In genomic region chr14:73027546-73027945, GRCh38 we compare ENCODE assay signal across 1 cellular context.
TF ChIP-seq lines count a peak whose summit lies in the region.

No MANE protein-coding gene starts in this region.

TF ChIP-seq in K562, 482 proteins besides CTCF, POLR2A, EP300 and RAD21 (continued from another document):
- TF ChIP-seq CUX1 (CRISPR knock-in tag; IDR thresholded peaks at IDR 0.05) (0 out of 2 replicates have a peak, but pooled peaks have one; percentile 40), ZC3H11A (IDR thresholded peaks at IDR 0.05; ENCODE audit: low read depth, low read length) (no peak), SREBF1 (IDR thresholded peaks at IDR 0.05; ENCODE audit: borderline replicate concordance, low read depth, low read length) (no peak), ZNF354B (CRISPR knock-in tag; IDR thresholded peaks at IDR 0.05) (no peak), BACH1 (tag; IDR thresholded peaks at IDR 0.05) (0 out of 2 replicates have a peak, but pooled peaks have one; percentile 19), CEBPB (tag; IDR thresholded peaks at IDR 0.05) (no peak), CBFA2T3 (IDR thresholded peaks at IDR 0.05) (no peak), ZNF561 (CRISPR knock-in tag; conservative IDR thresholded peaks at IDR 0.05) (no peak), TRIM24 (IDR thresholded peaks at IDR 0.05) (no peak), ZC3H4 (CRISPR knock-in tag; IDR thresholded peaks at IDR 0.05; ENCODE audit: borderline replicate concordance) (no peak), CEBPG (CRISPR knock-in tag; IDR thresholded peaks at IDR 0.05) (no peak), CEBPG (tag; conservative IDR thresholded peaks at IDR 0.05 in 1 of 2, IDR thresholded peaks at IDR 0.05 in 1 of 2) (no peak; a peak in 1 of 4 replicates), ZNF280A (IDR thresholded peaks at IDR 0.05; ENCODE audit: low read depth, partially characterized antibody) (no peak), ZNF197 (CRISPR knock-in tag; IDR thresholded peaks at IDR 0.05; ENCODE audit: low read depth) (peak; percentile 24; the same call in 1 of the 2 replicates), NONO (IDR thresholded peaks at IDR 0.05; ENCODE audit: low read depth in 2 of 2, low read length in 1 of 2) (no peak), ERF (CRISPR knock-in tag; IDR thresholded peaks at IDR 0.05) (no peak), DNMT1 (IDR thresholded peaks at IDR 0.05) (no peak), NUFIP1 (IDR thresholded peaks at IDR 0.05; ENCODE audit: partially characterized antibody) (no peak), NBN (IDR thresholded peaks at IDR 0.05; ENCODE audit: low read depth) (no peak), FUS (optimal IDR thresholded peaks at IDR 0.05; ENCODE audit: low read depth, low read length) (no peak), ZNF408 (CRISPR knock-in tag; IDR thresholded peaks at IDR 0.05; ENCODE audit: low read depth) (no peak), FOXJ3 (CRISPR knock-in tag; IDR thresholded peaks at IDR 0.05) (no peak), SMAD2 (IDR thresholded peaks at IDR 0.05; ENCODE audit: low read depth, low read length) (no peak)
